17 cellular contexts compared by ENCODE assay signal in the genomic region with DNA sequence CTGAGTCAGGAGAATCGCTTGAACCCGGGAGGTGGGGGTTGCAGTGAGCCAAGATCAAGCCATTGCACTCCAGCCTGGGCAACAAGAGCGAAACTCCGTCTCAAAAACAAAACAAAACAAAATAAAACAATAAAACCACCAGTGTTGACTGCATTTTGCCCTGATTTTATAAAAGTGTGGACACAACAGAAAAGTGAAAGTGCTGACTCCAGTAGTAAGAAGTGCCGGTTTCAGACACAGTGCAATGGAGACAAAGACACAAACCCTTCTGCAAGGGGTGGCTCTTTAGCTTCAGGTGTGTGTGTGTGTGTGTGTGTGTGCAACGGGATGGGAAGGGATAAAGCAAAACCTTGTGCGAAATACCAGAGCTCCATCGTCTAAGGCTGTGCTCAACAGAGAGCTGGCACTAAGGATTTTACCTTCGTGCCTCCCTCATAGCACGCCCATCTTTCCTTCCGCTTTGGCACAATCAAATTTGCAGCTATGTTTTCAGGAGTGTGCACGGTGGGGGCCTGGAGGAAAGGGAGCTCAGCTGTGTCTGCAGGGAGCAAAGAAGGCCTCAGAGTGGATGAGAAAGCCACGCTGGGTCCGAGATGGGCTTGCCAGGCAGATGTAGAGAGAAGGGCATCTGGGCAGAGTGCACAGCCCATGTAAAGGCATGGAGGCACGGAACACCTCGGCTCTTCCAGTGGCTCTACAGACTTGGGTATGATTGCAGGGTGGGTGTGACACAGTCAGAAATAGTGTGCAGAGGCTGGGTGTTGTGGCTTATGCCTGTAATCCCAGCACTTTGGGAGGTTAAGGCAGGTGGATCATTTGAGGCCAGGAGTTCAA. TPM values are rescaled to one million over a fixed set of nuclear protein-coding genes. Genes with fewer than 3 reads are reported as not detected.
DNase-seq lines count a peak whose midpoint lies in the region; ATAC-seq, FAIRE-seq and TF ChIP-seq lines count a peak whose summit lies in the region.
"Had no signal": no experiment of that assay in that cellular context is flagged by ENCODE, and none has a peak within 500 bp of the region (broad histone marks: within the 10 kb centered on the region; RNA-seq: fewer than 3 reads in every experiment).

No MANE protein-coding gene starts in this region.

- POLR2A ChIA-PET in CD8-positive, alpha-beta memory T cell (lab: Charles Lee), result interaction anchor here (0.6 kb wide), 1 partner anchor 33 kb away, joined by 8 read pairs; no protein-coding TSS in a partner anchor
- POLR2A ChIA-PET in Caco-2 (lab: Charles Lee), result no interaction called here

- H3K9ac ChIP-seq in keratinocyte (ENCODE audit: control insufficient read depth, extremely low read depth, insufficient read depth, low read length), result no peak overlapping the region

- H3K4me3 ChIP-seq in CD8-positive, alpha-beta memory T cell (ENCODE audit: low read length), result no peak overlapping the region
- H3K4me3 ChIP-seq in ascending aorta (no peak overlapping the region), keratinocyte (ENCODE audit: control insufficient read depth in 2 of 3, extremely low read depth in 1 of 3, insufficient read depth in 2 of 3, low read depth in 1 of 3, low read length in 3 of 3) (peak overlapping the region in 1 of 3 experiments; percentile 44), sigmoid colon (no peak overlapping the region), BE2C (ENCODE audit: low read depth, low read length) (no peak overlapping the region), Caco-2 (ENCODE audit: low read depth, low read length) (no peak overlapping the region)
- H3K4me3 ChIP-seq: upper lobe of left lung had no signal

- H3K9me3 ChIP-seq in CD8-positive, alpha-beta memory T cell (ENCODE audit: low read length), result no peaks in the 10 kb centered on the region
- H3K9me3 ChIP-seq in ascending aorta (no peaks in the 10 kb centered on the region), keratinocyte (ENCODE audit: control insufficient read depth, low read depth, low read length) (no peaks in the 10 kb centered on the region), sigmoid colon (no peaks in the 10 kb centered on the region), BE2C (no peaks in the 10 kb centered on the region), Caco-2 (no peaks in the 10 kb centered on the region)
- H3K9me3 ChIP-seq: upper lobe of left lung had no signal

- no peak for ATAC-seq in HG03097 (IDR thresholded peaks at IDR 0.05; ENCODE audit: low FRiP score, unreplicated experiment)
- ATAC-seq: T-cell had no signal

- H3K4me1 ChIP-seq in CD8-positive, alpha-beta memory T cell (ENCODE audit: insufficient read depth, low read length), result no peaks in the 10 kb centered on the region
- peaks cover 20 to 72% of the 10 kb centered on the region in 2 donors for H3K4me1 ChIP-seq in ascending aorta
- peaks cover 21% of the 10 kb centered on the region for H3K4me1 ChIP-seq in keratinocyte (ENCODE audit: control insufficient read depth, extremely low read depth, insufficient read depth, low read length)
- peaks cover 0 to 92% (median 81%) of the 10 kb centered on the region in 4 donors for H3K4me1 ChIP-seq in sigmoid colon
- H3K4me1 ChIP-seq in BE2C, result peaks cover 31% of the 10 kb centered on the region
- peaks cover 9% of the 10 kb centered on the region for H3K4me1 ChIP-seq in Caco-2

- DNase-seq in CD8-positive, alpha-beta memory T cell, result no peak
- DNase-seq in ascending aorta (ENCODE audit: low spot score in 2 of 2) (no peak), keratinocyte (ENCODE audit: low read depth, low spot score) (no peak), sigmoid colon (no peak), BE2C (no peak), GM20000 (ENCODE audit: low spot score) (no peak), Caco-2 (no peak)
- DNase-seq: activated CD4-positive, alpha-beta T cell treated with anti-CD3 and anti-CD28 coated beads for 4 hours; anterior cingulate cortex; effector CD8-positive, alpha-beta T cell; NCI-H446; stimulated activated CD4-positive, alpha-beta T cell treated with anti-CD3 and anti-CD28 coated beads, Interleukin-12 subunit alpha, Interleukin-12 subunit beta, amount 100 ng/mL, for 4 hours; T-cell; upper lobe of left lung had no signal

- no peaks in the 10 kb centered on the region for H3K36me3 ChIP-seq in CD8-positive, alpha-beta memory T cell (ENCODE audit: insufficient read depth, low read length)
- H3K36me3 ChIP-seq in ascending aorta (peaks cover 0 to 5% of the 10 kb centered on the region in 2 donors), keratinocyte (ENCODE audit: control insufficient read depth in 2 of 2, extremely low read depth in 1 of 2, insufficient read depth in 2 of 2, low read length in 2 of 2) (peaks cover 3 to 16% of the 10 kb centered on the region in 2 experiments), sigmoid colon (no peaks in the 10 kb centered on the region), BE2C (peaks cover 20% of the 10 kb centered on the region), Caco-2 (ENCODE audit: control insufficient read depth, insufficient read depth, low read length) (no peaks in the 10 kb centered on the region)
- H3K36me3 ChIP-seq: upper lobe of left lung had no signal

- CTCF ChIA-PET in CD8-positive, alpha-beta memory T cell (lab: Charles Lee), result interaction anchor here (1.0 to 1.7 kb wide), 3 partner anchors 13 to 172 kb away, joined by 3 to 4 read pairs (median 3); no protein-coding TSS in a partner anchor
- CTCF ChIA-PET in Caco-2 (lab: Charles Lee), result no interaction called here

- no peak for TF ChIP-seq EP300 in sigmoid colon (IDR thresholded peaks at IDR 0.05)

- H2AFZ ChIP-seq in keratinocyte (ENCODE audit: control insufficient read depth, low read length), result no peak overlapping the region

- H3K27ac ChIP-seq in CD8-positive, alpha-beta memory T cell (ENCODE audit: low read depth, low read length), result no peak overlapping the region
- peak overlapping the region; percentile 90 to 93 for H3K27ac ChIP-seq in ascending aorta
- H3K27ac ChIP-seq in keratinocyte (ENCODE audit: control insufficient read depth, insufficient read depth, low read length), result no peak overlapping the region
- H3K27ac ChIP-seq in sigmoid colon, result peak overlapping the region; percentile 88 to 98 (median 95)

- peaks cover 0 to 3% of the 10 kb centered on the region in 2 donors for H3K27me3 Mint-ChIP-seq in CD8-positive, alpha-beta memory T cell
- H3K27me3 Mint-ChIP-seq in Caco-2 (ENCODE audit: insufficient read depth, unreplicated experiment), result no peaks in the 10 kb centered on the region
- H3K27me3 Mint-ChIP-seq: T-cell had no signal

- peaks cover 3% of the 10 kb centered on the region for H4K20me1 ChIP-seq in keratinocyte (ENCODE audit: control insufficient read depth, extremely low read depth, insufficient read depth, low read length)

- FAIRE-seq in keratinocyte (lab: Jason Lieb, UNC), result no peak

- peaks cover 0 to 30% (median 9%) of the 10 kb centered on the region in 3 donors for H3K4me1 Mint-ChIP-seq in CD8-positive, alpha-beta memory T cell
- H3K4me1 Mint-ChIP-seq in Caco-2 (ENCODE audit: low read depth, unreplicated experiment), result peaks cover 14% of the 10 kb centered on the region

- H3K79me2 ChIP-seq in keratinocyte (ENCODE audit: control insufficient read depth, insufficient read depth, low read length), result peaks cover 44% of the 10 kb centered on the region

- dilution Hi-C loops in keratinocyte (cut with MboI; ENCODE audit: extremely low pct_ligation_motif_present, low sequenced_read_pairs), result no loop called here

- WGBS in sigmoid colon, 2 donors, result 65 to 78% methylated on average over 16 of the region's 16 CpGs

- H3K4me3 Mint-ChIP-seq in CD8-positive, alpha-beta memory T cell, result peak overlapping the region in 1 of 7 donors; percentile 70
- no peak overlapping the region for H3K4me3 Mint-ChIP-seq in Caco-2 (ENCODE audit: unreplicated experiment)
- H3K4me3 Mint-ChIP-seq: activated T-helper 1 cell treated with anti-CD3 and anti-CD28 coated beads, Interleukin-12 subunit alpha, Interleukin-12 subunit beta, Interleukin-2, Interleukin-4 antibody, amounts not matched to agents 30 ng/mL and 10 ng/mL and 1 ng/mL, durations not matched to agents 14 hours and 24 hours and 36 hours; neural crest cell; T-cell had no signal

- no peak for TF ChIP-seq CTCF in ascending aorta (IDR thresholded peaks at IDR 0.05)
- no peak for TF ChIP-seq CTCF in keratinocyte (optimal IDR thresholded peaks at IDR 0.05 in 1 of 3, IDR thresholded peaks at IDR 0.05 in 1 of 3, conservative IDR thresholded peaks at IDR 0.05 in 1 of 3; ENCODE audit: extremely low read depth in 1 of 3, insufficient read depth in 2 of 3, low read length in 3 of 3)
- TF ChIP-seq CTCF in sigmoid colon (IDR thresholded peaks at IDR 0.05), result no peak
- no peak for TF ChIP-seq CTCF in BE2C (IDR thresholded peaks at IDR 0.05; ENCODE audit: low read depth, low read length)
- TF ChIP-seq CTCF in GM20000 (IDR thresholded peaks at IDR 0.05; ENCODE audit: extremely low read depth, missing control alignments), result no peak
- TF ChIP-seq CTCF in Caco-2 (IDR thresholded peaks at IDR 0.05; ENCODE audit: insufficient read depth in 1 of 2, low read depth in 1 of 2, low read length in 1 of 2, severe bottlenecking in 1 of 2, unreplicated experiment in 1 of 2), result no peak

- H3K4me2 ChIP-seq in keratinocyte (ENCODE audit: control insufficient read depth, extremely low read depth, insufficient read depth, low read depth, low read length), result peak overlapping the region; percentile 67

- H3K27me3 ChIP-seq in CD8-positive, alpha-beta memory T cell (ENCODE audit: insufficient read depth, low read length, poor library complexity, severe bottlenecking), result no peaks in the 10 kb centered on the region
- no peaks in the 10 kb centered on the region for H3K27me3 ChIP-seq in ascending aorta
- no peaks in the 10 kb centered on the region for H3K27me3 ChIP-seq in keratinocyte (ENCODE audit: control insufficient read depth, extremely low read depth, insufficient read depth, low read length)
- H3K27me3 ChIP-seq in sigmoid colon, result no peaks in the 10 kb centered on the region
- H3K27me3 ChIP-seq in BE2C, result no peaks in the 10 kb centered on the region
- H3K27me3 ChIP-seq in Caco-2 (replicated peaks; ENCODE audit: control insufficient read depth, insufficient read depth, low read length), result no peaks in the 10 kb centered on the region
- H3K27me3 ChIP-seq: upper lobe of left lung had no signal

- peak overlapping the region in 5 of 8 donors; percentile 6 to 81 (median 42) for H3K27ac Mint-ChIP-seq in CD8-positive, alpha-beta memory T cell
- H3K27ac Mint-ChIP-seq in Caco-2 (ENCODE audit: unreplicated experiment), result no peak overlapping the region
- H3K27ac Mint-ChIP-seq: activated T-helper 1 cell treated with anti-CD3 and anti-CD28 coated beads, Interleukin-12 subunit alpha, Interleukin-12 subunit beta, Interleukin-2, Interleukin-4 antibody, amounts not matched to agents 30 ng/mL and 10 ng/mL and 1 ng/mL, durations not matched to agents 14 hours and 24 hours and 36 hours; T-cell had no signal

- peaks cover 4% of the 10 kb centered on the region for H3K9me1 ChIP-seq in keratinocyte (ENCODE audit: control insufficient read depth, extremely low read depth, insufficient read depth, low read length)

- H3K36me3 Mint-ChIP-seq in CD8-positive, alpha-beta memory T cell, result peaks cover 0 to 2% (median 0%) of the 10 kb centered on the region in 3 donors
- peaks cover 20% of the 10 kb centered on the region for H3K36me3 Mint-ChIP-seq in Caco-2 (ENCODE audit: insufficient read depth, unreplicated experiment)
- H3K36me3 Mint-ChIP-seq: T-cell had no signal

- TF ChIP-seq POLR2A in sigmoid colon (IDR thresholded peaks at IDR 0.05), result no peak

- H3K9me3 Mint-ChIP-seq in CD8-positive, alpha-beta memory T cell, result no peaks in the 10 kb centered on the region
- H3K9me3 Mint-ChIP-seq in Caco-2 (ENCODE audit: unreplicated experiment), result no peaks in the 10 kb centered on the region
- H3K9me3 Mint-ChIP-seq: activated T-helper 1 cell treated with anti-CD3 and anti-CD28 coated beads, Interleukin-12 subunit alpha, Interleukin-12 subunit beta, Interleukin-2, Interleukin-4 antibody, amounts not matched to agents 30 ng/mL and 10 ng/mL and 1 ng/mL, durations not matched to agents 14 hours and 24 hours and 36 hours; neural crest cell; T-cell had no signal

- BruUV-seq in Caco-2 (replicated peaks; lab: Mats Ljungman, UMichigan), result no TSS peak

- intact Hi-C loops in ascending aorta (cut with DNase I) (no loop called here), sigmoid colon (cut with DNase I) (no loop called here), Caco-2 (cut with micrococcal nuclease; ENCODE audit: unreplicated experiment) (no loop called here)

RNA-seq across cellular contexts. Expression of gene MXRA7, which starts 15.5 kb away (rescaled TPM):
- 10 to 100 TPM; 27.1 to 29.1 TPM for total RNA-seq in CD8-positive, alpha-beta memory T cell
- polyA plus RNA-seq in CD8-positive, alpha-beta memory T cell, result 30.6 TPM
- total RNA-seq in ascending aorta, result 122 TPM
- polyA plus RNA-seq in keratinocyte, result 113 to 118 TPM (median 114 TPM) in 3 replicates
- 33.4 TPM for polyA plus RNA-seq in keratinocyte (2011; ENCODE audit: low read depth)
- 123 and 172 TPM in 2 replicates for polyA plus RNA-seq in keratinocyte (2011; cell fraction: cytosol; rRNA removed)
- 70.8 and 71.4 TPM in 2 replicates for polyA plus RNA-seq in keratinocyte (2011; cell fraction: nucleus; rRNA removed)
- polyA plus RNA-seq in keratinocyte (2012; ENCODE audit: low replicate concordance), result 85.9 and 96.7 TPM in 2 replicates
- 64.9 to 161 TPM (median 87.3 TPM) in 3 replicates for polyA minus RNA-seq in keratinocyte
- 82.7 TPM for polyA minus RNA-seq in keratinocyte (2011; cell fraction: cytosol; rRNA and poly(A)+ RNA removed)
- 21.7 and 52.1 TPM in 2 replicates for polyA minus RNA-seq in keratinocyte (2011; cell fraction: nucleus; rRNA and poly(A)+ RNA removed)
- total RNA-seq in sigmoid colon, result 100 to 1,000 TPM; 327 to 428 (median 348) TPM
- 100 to 1,000 TPM in 1 of 3 donors, 10 to 100 TPM in 1, 1 to 10 TPM in 1; 8.3 to 109 (median 35.3) TPM for polyA plus RNA-seq in sigmoid colon
- polyA plus RNA-seq in BE2C (2012; ENCODE audit: insufficient read depth, insufficient read length, low read depth), result 240 TPM
- 66.8 and 70.2 TPM in 2 replicates for total RNA-seq in Caco-2 (2022)

RNA-seq across cellular contexts. Expression of gene JMJD6, which starts 31.1 kb away (rescaled TPM):
- total RNA-seq in CD8-positive, alpha-beta memory T cell, result 10 to 100 TPM; 62.7 to 66.8 TPM
- polyA plus RNA-seq in CD8-positive, alpha-beta memory T cell, result 37.1 TPM
- total RNA-seq in ascending aorta (29.4 TPM), sigmoid colon (10 to 100 TPM; 21.3 to 37.3 (median 28.9) TPM), Caco-2 (2022) (37.4 and 48.2 TPM in 2 replicates)
- polyA plus RNA-seq in keratinocyte (11.0 to 14.6 TPM (median 12.0 TPM) in 3 replicates), sigmoid colon (10 to 100 TPM; 24.0 to 28.9 (median 24.8) TPM)
- polyA plus RNA-seq in keratinocyte (2011; ENCODE audit: low read depth), result 27.7 TPM
- polyA plus RNA-seq in keratinocyte (2011; cell fraction: cytosol; rRNA removed), result 8.1 and 10.9 TPM in 2 replicates
- 19.0 and 23.1 TPM in 2 replicates for polyA plus RNA-seq in keratinocyte (2011; cell fraction: nucleus; rRNA removed)
- polyA plus RNA-seq in keratinocyte (2012; ENCODE audit: low replicate concordance), result 28.4 and 34.2 TPM in 2 replicates
- 4.6 to 20.5 TPM (median 6.6 TPM) in 3 replicates for polyA minus RNA-seq in keratinocyte
- polyA minus RNA-seq in keratinocyte (2011; cell fraction: cytosol; rRNA and poly(A)+ RNA removed), result 10.4 TPM
- polyA minus RNA-seq in keratinocyte (2011; cell fraction: nucleus; rRNA and poly(A)+ RNA removed), result 4.7 and 8.1 TPM in 2 replicates
- 93.3 TPM for polyA plus RNA-seq in BE2C (2012; ENCODE audit: insufficient read depth, insufficient read length, low read depth)

RNA-seq across cellular contexts. Expression of gene METTL23, which starts 31.4 kb away (rescaled TPM):
- 10 to 100 TPM; 43.6 to 44.6 TPM for total RNA-seq in CD8-positive, alpha-beta memory T cell
- polyA plus RNA-seq in CD8-positive, alpha-beta memory T cell, result 152 TPM
- 31.2 TPM for total RNA-seq in ascending aorta
- polyA plus RNA-seq in keratinocyte, result 32.3 to 48.3 TPM (median 37.6 TPM) in 3 replicates
- 25.5 TPM for polyA plus RNA-seq in keratinocyte (2011; ENCODE audit: low read depth)
- 29.6 and 46.7 TPM in 2 replicates for polyA plus RNA-seq in keratinocyte (2011; cell fraction: cytosol; rRNA removed)
- polyA plus RNA-seq in keratinocyte (2011; cell fraction: nucleus; rRNA removed), result 33.2 and 35.7 TPM in 2 replicates
- polyA plus RNA-seq in keratinocyte (2012; ENCODE audit: low replicate concordance), result 26.7 and 26.9 TPM in 2 replicates
- 5.5 to 22.8 TPM (median 12.5 TPM) in 3 replicates for polyA minus RNA-seq in keratinocyte
- 13.2 TPM for polyA minus RNA-seq in keratinocyte (2011; cell fraction: cytosol; rRNA and poly(A)+ RNA removed)
- polyA minus RNA-seq in keratinocyte (2011; cell fraction: nucleus; rRNA and poly(A)+ RNA removed), result 7.7 and 11.8 TPM in 2 replicates
- 10 to 100 TPM; 13.6 to 32.5 (median 20.8) TPM for total RNA-seq in sigmoid colon
- polyA plus RNA-seq in sigmoid colon, result 10 to 100 TPM; 25.7 to 34.8 (median 33.6) TPM
- 18.0 TPM for polyA plus RNA-seq in BE2C (2012; ENCODE audit: insufficient read depth, insufficient read length, low read depth)
- 37.7 and 38.8 TPM in 2 replicates for total RNA-seq in Caco-2 (2022)

RNA-seq across cellular contexts. Expression of gene SRSF2, which starts 41.9 kb away (rescaled TPM):
- total RNA-seq in CD8-positive, alpha-beta memory T cell, result 100 to 1,000 TPM; 626 to 630 TPM
- 111 TPM for polyA plus RNA-seq in CD8-positive, alpha-beta memory T cell
- total RNA-seq in ascending aorta (429 TPM), sigmoid colon (100 to 1,000 TPM; 123 to 229 (median 129) TPM), Caco-2 (2022) (349 and 356 TPM in 2 replicates)
- polyA plus RNA-seq in keratinocyte (161 to 249 TPM (median 197 TPM) in 3 replicates), sigmoid colon (100 to 1,000 TPM in 2 of 3 donors, 10 to 100 TPM in 1; 87.9 to 187 (median 107) TPM)
- 84.2 TPM for polyA plus RNA-seq in keratinocyte (2011; ENCODE audit: low read depth)
- polyA plus RNA-seq in keratinocyte (2011; cell fraction: cytosol; rRNA removed), result 112 and 144 TPM in 2 replicates
- polyA plus RNA-seq in keratinocyte (2011; cell fraction: nucleus; rRNA removed), result 291 and 392 TPM in 2 replicates
- 141 and 174 TPM in 2 replicates for polyA plus RNA-seq in keratinocyte (2012; ENCODE audit: low replicate concordance)
- 54.3 to 75.8 TPM (median 70.4 TPM) in 3 replicates for polyA minus RNA-seq in keratinocyte
- polyA minus RNA-seq in keratinocyte (2011; cell fraction: cytosol; rRNA and poly(A)+ RNA removed), result 215 TPM
- polyA minus RNA-seq in keratinocyte (2011; cell fraction: nucleus; rRNA and poly(A)+ RNA removed), result 166 and 224 TPM in 2 replicates
- 297 TPM for polyA plus RNA-seq in BE2C (2012; ENCODE audit: insufficient read depth, insufficient read length, low read depth)

RNA-seq across cellular contexts. Expression of gene MFSD11, which starts 42.6 kb away (rescaled TPM):
- 10 to 100 TPM; 22.3 to 22.9 TPM for total RNA-seq in CD8-positive, alpha-beta memory T cell
- 28.4 TPM for polyA plus RNA-seq in CD8-positive, alpha-beta memory T cell
- total RNA-seq in ascending aorta (13.4 TPM), sigmoid colon (10 to 100 TPM; 27.5 to 46.2 (median 41.7) TPM), Caco-2 (2022) (40.4 and 47.5 TPM in 2 replicates)
- polyA plus RNA-seq in keratinocyte (14.6 to 17.6 TPM (median 15.2 TPM) in 3 replicates), sigmoid colon (10 to 100 TPM in 1 of 3 donors, 1 to 10 TPM in 2; 6.6 to 22.1 (median 6.9) TPM)
- polyA plus RNA-seq in keratinocyte (2011; ENCODE audit: low read depth), result 11.9 TPM
- 7.7 and 12.8 TPM in 2 replicates for polyA plus RNA-seq in keratinocyte (2011; cell fraction: cytosol; rRNA removed)
- 24.4 and 27.0 TPM in 2 replicates for polyA plus RNA-seq in keratinocyte (2011; cell fraction: nucleus; rRNA removed)
- polyA plus RNA-seq in keratinocyte (2012; ENCODE audit: low replicate concordance), result 10.3 and 16.5 TPM in 2 replicates
- polyA minus RNA-seq in keratinocyte, result 14.2 to 26.0 TPM (median 14.8 TPM) in 3 replicates
- 4.8 TPM for polyA minus RNA-seq in keratinocyte (2011; cell fraction: cytosol; rRNA and poly(A)+ RNA removed)
- 27.2 and 29.7 TPM in 2 replicates for polyA minus RNA-seq in keratinocyte (2011; cell fraction: nucleus; rRNA and poly(A)+ RNA removed)
- 7.5 TPM for polyA plus RNA-seq in BE2C (2012; ENCODE audit: insufficient read depth, insufficient read length, low read depth)

Comparison
In these comparisons a context has a peak if more than half of its experiments do, and no peak if none do; other contexts are left out.
1. H3K27ac ChIP-seq: peak in ascending aorta (2 of 2) and sigmoid colon (4 of 4); none in CD8-positive, alpha-beta memory T cell (single experiment) and keratinocyte (single experiment).